ENCODE assay signal across 11 cellular contexts in the genomic region with DNA sequence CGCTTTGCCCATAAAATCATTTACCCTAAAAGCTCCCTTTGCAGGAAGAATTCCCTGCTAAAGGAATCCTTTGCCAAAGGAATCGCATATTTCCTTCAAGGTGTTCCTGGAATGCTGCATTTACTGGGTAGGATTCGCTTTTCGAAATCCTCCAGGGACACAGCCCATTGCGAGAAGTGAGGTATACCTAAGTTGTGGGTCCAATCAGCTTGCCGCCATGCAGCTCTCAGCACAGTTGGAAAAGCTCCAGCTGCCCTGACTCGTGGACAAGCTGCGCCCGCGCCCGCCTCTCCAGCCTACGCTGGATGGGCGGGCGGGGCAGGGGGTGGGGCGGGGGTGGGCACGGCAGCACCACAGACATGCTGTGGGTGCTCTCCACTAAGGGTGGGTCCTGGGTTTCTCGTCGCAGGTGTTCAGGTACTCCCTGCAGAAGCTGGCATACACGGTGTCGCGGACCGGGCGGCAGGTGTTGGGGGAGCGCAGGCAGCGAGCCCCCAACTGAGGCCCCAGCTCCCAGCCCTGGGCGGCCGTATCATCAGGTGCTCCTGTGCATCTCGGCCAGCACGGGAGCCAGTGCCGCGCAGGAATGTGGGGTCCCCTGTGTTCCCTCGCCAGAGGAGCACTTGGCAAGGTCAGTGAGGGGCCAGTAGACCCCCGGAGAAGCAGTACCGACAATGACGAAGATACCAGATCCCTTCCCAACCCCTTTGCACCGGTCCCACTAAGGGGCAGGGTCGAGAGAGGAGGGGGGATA. TPM values are rescaled to one million over a fixed set of nuclear protein-coding genes. Genes with fewer than 3 reads are reported as not detected.
DNase-seq lines count a peak whose midpoint lies in the region; ATAC-seq, FAIRE-seq and TF ChIP-seq lines count a peak whose summit lies in the region.
"Had no signal": no experiment of that assay in that cellular context is flagged by ENCODE, and none has a peak within 500 bp of the region (broad histone marks: within the 10 kb centered on the region; RNA-seq: fewer than 3 reads in every experiment).

No MANE protein-coding gene starts in this region.

- no peaks in the 10 kb centered on the region for H3K9me3 Mint-ChIP-seq in natural killer cell
- H3K9me3 Mint-ChIP-seq: naive B cell had no signal

- peak overlapping the region in 1 of 2 donors; percentile 38 for H3K27ac Mint-ChIP-seq in natural killer cell

- no peak for TF ChIP-seq CTCF in fibroblast of pulmonary artery (IDR thresholded peaks at IDR 0.05; ENCODE audit: low read length, missing control alignments)
- TF ChIP-seq CTCF in natural killer cell (IDR thresholded peaks at IDR 0.05), result no peak

- no peak for TF ChIP-seq POLR2A in H54 (IDR thresholded peaks at IDR 0.05; ENCODE audit: low read depth, low read length)

- H3K4me3 Mint-ChIP-seq in natural killer cell, result no peak overlapping the region

- peaks cover 62 to 77% of the 10 kb centered on the region in 2 donors for H3K4me1 Mint-ChIP-seq in natural killer cell

- peaks cover 0 to 4% of the 10 kb centered on the region in 2 donors for H3K27me3 Mint-ChIP-seq in natural killer cell (ENCODE audit: low read depth in 2 of 2)
- H3K27me3 Mint-ChIP-seq: naive B cell had no signal

- ATAC-seq in natural killer cell, result no peak

- DNase-seq in COLO668 (lab: John Stamatoyannopoulos, UW; ENCODE audit: unreplicated experiment), result peak; percentile 93
- DNase-seq in NCI-H748 (lab: John Stamatoyannopoulos, UW; ENCODE audit: unreplicated experiment), result peak; percentile 72
- DNase-seq in fibroblast of pulmonary artery (ENCODE audit: low read depth), result peak; percentile 39
- peak; percentile 60 for DNase-seq in mucosa of gallbladder (ENCODE audit: low spot score)
- DNase-seq in natural killer cell, result no peak
- DNase-seq in germinal center (ENCODE audit: low spot score), result no peak
- DNase-seq in stimulated activated CD4-positive, alpha-beta T cell treated with anti-CD3 and anti-CD28 coated beads, Interleukin-2, amount 100 ng/mL, for 24 hours, result no peak
- DNase-seq in H54 (ENCODE audit: insufficient read length, low spot score), result no peak
- DNase-seq: effector CD8-positive, alpha-beta T cell; naive B cell had no signal

- intact Hi-C loops in natural killer cell (cut with micrococcal nuclease), result loop anchor here (10.0 kb wide), 1 partner anchor 1058 kb away; no protein-coding TSS in a partner anchor

- H3K36me3 Mint-ChIP-seq in natural killer cell, result no peaks in the 10 kb centered on the region

- H3K4me3 ChIP-seq in fibroblast of pulmonary artery (replicated peaks; ENCODE audit: low read depth, low read length), result no peak overlapping the region
- H3K4me3 ChIP-seq: SK-N-MC had no signal

- FAIRE-seq in H54 (lab: Jason Lieb, UNC), result no peak

RNA-seq across cellular contexts. Expression of a gene that starts 1.4 kb away (rescaled TPM):
- total RNA-seq in mucosa of gallbladder (6.3 TPM), natural killer cell (not detected)

RNA-seq across cellular contexts. Expression of a gene that starts 5.2 kb away (rescaled TPM):
- total RNA-seq in mucosa of gallbladder, result 90.3 TPM
- 10 to 100 TPM; 60.4 to 80.1 (median 77.9) TPM for total RNA-seq in natural killer cell

Comparison
In these comparisons a context has a peak if more than half of its experiments do, and no peak if none do; other contexts are left out.
1. DNase-seq: peak in COLO668 (single experiment), NCI-H748 (single experiment), fibroblast of pulmonary artery (single experiment) and mucosa of gallbladder (single experiment); none in natural killer cell (single experiment), germinal center (single experiment), stimulated activated CD4-positive, alpha-beta T cell treated with anti-CD3 and anti-CD28 coated beads, Interleukin-2, amount 100 ng/mL, for 24 hours (0 of 2) and H54 (single experiment).